ENCODE assay signal across 18 cellular contexts in genomic region chr7:72919256-72919775, GRCh38.
"Had no signal": no experiment of that assay in that cellular context is flagged by ENCODE, and none has a peak within 500 bp of the region (broad histone marks: within the 10 kb centered on the region; RNA-seq: fewer than 3 reads in every experiment).

No MANE protein-coding gene starts in this region.

- H3K27me3 Mint-ChIP-seq: activated naive CD4-positive, alpha-beta T cell treated with anti-CD3 and anti-CD28 coated beads, Interleukin-2, amount 50 U/mL, for 24 hours; central memory CD8-positive, alpha-beta T cell; dendritic cell treated with granulocyte-macrophage colony-stimulating factor and Interleukin-4, amounts not matched to agents 40 ng/mL and 50 ng/mL, for 4 days; effector memory CD8-positive, alpha-beta T cell had no signal

- H3K4me3 ChIP-seq: ovary, skin epidermis, transverse colon had no signal

- H3K9me3 Mint-ChIP-seq: activated naive CD4-positive, alpha-beta T cell treated with anti-CD3 and anti-CD28 coated beads, Interleukin-2, amount 50 U/mL, for 24 hours; activated T-helper 2 cell treated with anti-CD3 and anti-CD28 coated beads, Interferon-gamma antibody, Interleukin-2, Interleukin-4, amounts not matched to agents 10 μg/mL and 5 μg/mL and 100 μg/mL, durations not matched to agents 14 hours and 24 hours and 36 hours; brain; central memory CD8-positive, alpha-beta T cell; dendritic cell treated with granulocyte-macrophage colony-stimulating factor and Interleukin-4, amounts not matched to agents 40 ng/mL and 50 ng/mL, for 4 days; effector memory CD8-positive, alpha-beta T cell; nephron progenitor cell had no signal

- H3K27ac Mint-ChIP-seq: activated CD8-positive, alpha-beta T cell treated with anti-CD3 and anti-CD28 coated beads, Interleukin-2, amount 10 ng/mL, durations not matched to agents 7 days and 5 days; activated T-helper 2 cell treated with anti-CD3 and anti-CD28 coated beads, Interferon-gamma antibody, Interleukin-2, Interleukin-4, amounts not matched to agents 10 μg/mL and 5 μg/mL and 100 μg/mL, durations not matched to agents 14 hours and 24 hours and 36 hours had no signal

- H3K27me3 ChIP-seq: ovary, transverse colon had no signal

- DNase-seq: activated CD8-positive, alpha-beta memory T cell treated with anti-CD3 and anti-CD28 coated beads, Interleukin-2, amount 50 U/mL, for 48 hours; activated CD8-positive, alpha-beta T cell treated with anti-CD3 and anti-CD28 coated beads, Interleukin-2, amount 10 ng/mL, durations not matched to agents 7 days and 5 days; amygdala; effector memory CD8-positive, alpha-beta T cell; hippocampal formation; left ventricle myocardium superior; mesendoderm; nephron progenitor cell; ovary; T-helper 9 cell; transverse colon had no signal

- H3K4me3 Mint-ChIP-seq: activated CD8-positive, alpha-beta T cell treated with anti-CD3 and anti-CD28 coated beads, Interleukin-2, amount 10 ng/mL, durations not matched to agents 7 days and 5 days; activated naive CD4-positive, alpha-beta T cell treated with anti-CD3 and anti-CD28 coated beads, Interleukin-2, amount 50 U/mL, for 24 hours; brain; central memory CD8-positive, alpha-beta T cell; dendritic cell treated with granulocyte-macrophage colony-stimulating factor and Interleukin-4, amounts not matched to agents 40 ng/mL and 50 ng/mL, for 4 days; effector memory CD8-positive, alpha-beta T cell; nephron progenitor cell had no signal

- H3K27ac ChIP-seq: epithelial cell of prostate, ovary, skin epidermis, transverse colon had no signal

- H3K9me3 ChIP-seq: ovary, transverse colon had no signal

- ATAC-seq: activated CD8-positive, alpha-beta T cell treated with anti-CD3 and anti-CD28 coated beads, Interleukin-2, amount 10 ng/mL, durations not matched to agents 7 days and 5 days; effector memory CD8-positive, alpha-beta T cell; left ventricle myocardium superior had no signal

- H3K36me3 ChIP-seq: ovary, transverse colon had no signal
